In genomic region chr7:22597845-22598244, GRCh38 we compare ENCODE assay signal across 19 cellular contexts.
A peak's percentile ranks its signal among the peaks of the same experiment; 100 is the strongest.
DNase-seq lines count a peak whose midpoint lies in the region; ATAC-seq, FAIRE-seq and TF ChIP-seq lines count a peak whose summit lies in the region.
"Had no signal": no experiment of that assay in that cellular context is flagged by ENCODE, and none has a peak within 500 bp of the region (broad histone marks: within the 10 kb centered on the region; RNA-seq: fewer than 3 reads in every experiment).

No MANE protein-coding gene starts in this region.

- ATAC-seq in RWPE2 (ENCODE audit: low read depth): peak; percentile 71
- ATAC-seq: left lobe of liver; pancreas; stimulated activated memory B cell treated with anti-CD40 and anti-IgM and Interleukin-4, amounts not matched to agents 10 μg/mL and 1 μg/mL and 100 μg/mL, for 72 hours had no signal

- DNase-seq in H54 (ENCODE audit: insufficient read length, low spot score) (peak; percentile 42), RWPE2 (ENCODE audit: low spot score) (no peak), fibroblast of gingiva (ENCODE audit: low read depth) (peak; percentile 69), left ventricle myocardium inferior (no peak), HuH-7 (ENCODE audit: low spot score) (no peak)
- no peak for DNase-seq in stimulated activated CD4-positive, alpha-beta T cell treated with anti-CD3 and anti-CD28 coated beads, Interleukin-15, amount 100 ng/mL, for 24 hours
- DNase-seq: aorta; CD4-positive, CD25-positive, alpha-beta regulatory T cell; dorsolateral prefrontal cortex; Kasumi-1; NCI-H1436; NCI-H2227 treated with DMSO at 0.1 percent for 48 hours; NK-92 treated with Interleukin-12 subunit alpha and Interleukin-12 subunit beta, amount 100 ng/mL, for 24 hours; pancreas; SHP77 treated with DMSO at 0.1 percent for 48 hours had no signal

- no peak for TF ChIP-seq POLR2A in H54 (IDR thresholded peaks at IDR 0.05; ENCODE audit: low read depth, low read length)

- H3K4me1 ChIP-seq in RWPE2 (ENCODE audit: insufficient read depth, poor library complexity, severe bottlenecking) (peaks cover 12% of the 10 kb centered on the region), skeletal muscle satellite cell (ENCODE audit: control insufficient read depth, insufficient read depth, low read length) (peaks cover 25% of the 10 kb centered on the region), left ventricle myocardium inferior (peaks cover 17% of the 10 kb centered on the region)
- H3K4me1 ChIP-seq: pancreas had no signal

- H3K27me3 ChIP-seq in RWPE2 (ENCODE audit: insufficient read depth, poor library complexity, severe bottlenecking): no peaks in the 10 kb centered on the region
- H3K27me3 ChIP-seq in skeletal muscle satellite cell (ENCODE audit: control insufficient read depth, insufficient read depth, low read length): no peaks in the 10 kb centered on the region
- H3K27me3 ChIP-seq in left ventricle myocardium inferior (ENCODE audit: low read depth): no peaks in the 10 kb centered on the region
- H3K27me3 ChIP-seq: dorsolateral prefrontal cortex, pancreas, tibial nerve had no signal

- H3K36me3 ChIP-seq in RWPE2 (ENCODE audit: low read depth) (no peaks in the 10 kb centered on the region), skeletal muscle satellite cell (ENCODE audit: insufficient read depth, low read length) (no peaks in the 10 kb centered on the region), left ventricle myocardium inferior (no peaks in the 10 kb centered on the region)
- H3K36me3 ChIP-seq: pancreas, tibial nerve had no signal

- no peak for TF ChIP-seq CTCF in RWPE2 (IDR thresholded peaks at IDR 0.05; ENCODE audit: poor library complexity, severe bottlenecking)
- no peak for TF ChIP-seq CTCF in left ventricle myocardium inferior (IDR thresholded peaks at IDR 0.05; ENCODE audit: borderline replicate concordance)

- H3K9me3 ChIP-seq in RWPE2 (ENCODE audit: severe bottlenecking) (no peaks in the 10 kb centered on the region), skeletal muscle satellite cell (replicated peaks; ENCODE audit: low read length) (no peaks in the 10 kb centered on the region), left ventricle myocardium inferior (replicated peaks) (no peaks in the 10 kb centered on the region)
- H3K9me3 ChIP-seq: pancreas, tibial nerve had no signal

- intact Hi-C loops in left ventricle myocardium inferior (cut with micrococcal nuclease): no loop called here

- H3K4me3 ChIP-seq in RWPE2 (ENCODE audit: severe bottlenecking) (no peak overlapping the region), skeletal muscle satellite cell (ENCODE audit: low read length) (peak overlapping the region; percentile 11), left ventricle myocardium inferior (no peak overlapping the region)
- H3K4me3 ChIP-seq: dorsolateral prefrontal cortex, pancreas, tibial nerve had no signal

- H3K9ac ChIP-seq in skeletal muscle satellite cell (ENCODE audit: low read depth, low read length): peak overlapping the region; percentile 67

- H3K4me2 ChIP-seq in skeletal muscle satellite cell (ENCODE audit: low read length): peak overlapping the region; percentile 43

- peak overlapping the region; percentile 31 for H3K27ac ChIP-seq in RWPE2 (ENCODE audit: poor library complexity, severe bottlenecking)
- H3K27ac ChIP-seq in left ventricle myocardium inferior (replicated peaks): no peak overlapping the region
- H3K27ac ChIP-seq: dorsolateral prefrontal cortex, pancreas, tibial nerve had no signal

- FAIRE-seq in H54 (lab: Jason Lieb, UNC): peak; percentile 75
- FAIRE-seq: pancreas had no signal

Comparison
In these comparisons a context has a peak if more than half of its experiments do, and no peak if none do; other contexts are left out.
1. DNase-seq: peak in H54 (single experiment) and fibroblast of gingiva (single experiment); none in RWPE2 (single experiment), left ventricle myocardium inferior (single experiment), HuH-7 (single experiment) and stimulated activated CD4-positive, alpha-beta T cell treated with anti-CD3 and anti-CD28 coated beads, Interleukin-15, amount 100 ng/mL, for 24 hours (single experiment).